Comparison of ENCODE assay signal across 8 cellular contexts in the genomic region with DNA sequence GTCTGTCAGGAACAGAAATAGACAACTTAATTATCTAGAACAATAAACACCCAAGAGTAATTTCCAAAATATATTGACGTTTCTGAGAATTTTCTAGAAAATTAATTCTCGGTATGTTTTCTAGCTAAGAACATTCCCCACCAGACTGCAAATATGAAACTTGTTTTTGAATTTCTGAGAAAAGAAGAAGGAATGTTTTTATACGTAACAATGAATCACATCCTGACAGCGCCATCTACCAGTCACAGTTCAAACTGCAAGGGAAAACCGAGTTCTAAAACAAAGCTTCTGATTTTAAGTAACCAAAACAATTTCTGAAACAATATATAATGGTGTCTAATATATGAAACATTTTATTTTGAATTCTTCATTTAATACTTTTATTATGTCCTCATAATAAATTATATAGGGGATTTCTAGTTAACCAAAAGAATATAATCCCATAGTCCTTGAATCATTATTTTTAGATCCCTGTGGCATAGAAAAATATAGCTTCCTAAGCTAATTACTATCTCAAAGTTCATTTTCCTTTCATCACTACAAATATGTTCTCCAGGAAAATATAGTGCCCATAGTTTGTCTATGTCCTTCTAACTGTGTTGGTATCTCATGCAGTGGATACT. TPM values are rescaled to one million over a fixed set of nuclear protein-coding genes. Genes with fewer than 3 reads are reported as not detected.
DNase-seq lines count a peak whose midpoint lies in the region; ATAC-seq lines count a peak whose summit lies in the region.

No MANE protein-coding gene starts in this region.

- no peak for ATAC-seq in GM19463 (IDR thresholded peaks at IDR 0.05; ENCODE audit: unreplicated experiment)

- peak; percentile 48 for DNase-seq in NCI-H1092 treated with DMSO at 0.1 percent for 48 hours (lab: John Stamatoyannopoulos, UW)
- no peak for DNase-seq in NCI-H1092 (lab: John Stamatoyannopoulos, UW)
- peak; percentile 62 for DNase-seq in LHCN-M2 (ENCODE audit: low read depth)
- peak; percentile 20 for DNase-seq in SKM-1 (lab: John Stamatoyannopoulos, UW; ENCODE audit: unreplicated experiment)
- peak; percentile 38 for DNase-seq in foreskin melanocyte
- DNase-seq in smooth muscle cell of the brain vasculature (ENCODE audit: low read depth, low spot score), result peak; percentile 41
- DNase-seq in iPS-NIHi7 (ENCODE audit: extremely low spot score), result no peak

RNA-seq across cellular contexts. Expression of gene MEOX2, which starts 34.5 kb away (rescaled TPM):
- 0.06 TPM in 1 of 2 replicates, not detected in the other for total RNA-seq in LHCN-M2 (2014; rRNA removed)
- polyA plus RNA-seq in LHCN-M2 (2012), result 0.05 TPM

Comparison
In these comparisons a context has a peak if more than half of its experiments do, and no peak if none do; other contexts are left out.
1. DNase-seq: peak in NCI-H1092 treated with DMSO at 0.1 percent for 48 hours (single experiment), LHCN-M2 (single experiment), SKM-1 (single experiment), foreskin melanocyte (single experiment) and smooth muscle cell of the brain vasculature (single experiment); none in NCI-H1092 (single experiment) and iPS-NIHi7 (single experiment).